8 cellular contexts compared by ENCODE assay signal in genomic region chr9:5510991-5511390, GRCh38. TPM values are rescaled to one million over a fixed set of nuclear protein-coding genes. Genes with fewer than 3 reads are reported as not detected.
DNase-seq lines count a peak whose midpoint lies in the region; ATAC-seq and TF ChIP-seq lines count a peak whose summit lies in the region.

No MANE protein-coding gene starts in this region.

- peak overlapping the region; percentile 24 for H3K4me3 ChIP-seq in CD8-positive, alpha-beta memory T cell (ENCODE audit: low read length)
- peak overlapping the region; percentile 35 for H3K4me3 ChIP-seq in MG63
- peak overlapping the region; percentile 28 to 61 (median 40) for H3K4me3 ChIP-seq in breast epithelium
- no peak overlapping the region for H3K4me3 ChIP-seq in trophoblast cell (ENCODE audit: low read depth, low read length)
- H3K4me3 ChIP-seq in GM23338: no peak overlapping the region

- H4K20me1 ChIP-seq in GM23338 (replicated peaks; ENCODE audit: insufficient read depth): no peaks in the 10 kb centered on the region

- intact Hi-C loops in breast epithelium (cut with DNase I; ENCODE audit: low total_unique reads): no loop called here

- H2AFZ ChIP-seq in trophoblast cell (ENCODE audit: insufficient read depth, low read length, poor library complexity): no peak overlapping the region
- H2AFZ ChIP-seq in GM23338: no peak overlapping the region

- DNase-seq in CD8-positive, alpha-beta memory T cell: no peak
- DNase-seq in MG63: no peak
- no peak for DNase-seq in breast epithelium (ENCODE audit: low spot score in 2 of 2)
- no peak for DNase-seq in trophoblast cell
- no peak for DNase-seq in glomerular visceral epithelial cell (ENCODE audit: extremely low spot score)
- DNase-seq in GM23338 (ENCODE audit: low spot score): no peak
- DNase-seq in mesenteric fat pad (ENCODE audit: low spot score): no peak
- no peak for DNase-seq in stimulated activated CD4-positive, alpha-beta T cell treated with anti-CD3 and anti-CD28 coated beads, Interleukin-2, amount 100 ng/mL, for 24 hours

- peaks cover 15% of the 10 kb centered on the region for H3K79me1 ChIP-seq in trophoblast cell (ENCODE audit: low read length)

- POLR2A ChIA-PET in CD8-positive, alpha-beta memory T cell (lab: Charles Lee): interaction anchor here (1.2 kb wide), 1 partner anchor 118 kb away, joined by 3 read pairs; the partner anchor contains the start of gene RIC1

- no peaks in the 10 kb centered on the region for H3K9me3 ChIP-seq in CD8-positive, alpha-beta memory T cell (ENCODE audit: low read length)
- H3K9me3 ChIP-seq in MG63 (no peaks in the 10 kb centered on the region), breast epithelium (no peaks in the 10 kb centered on the region), trophoblast cell (ENCODE audit: insufficient read depth, low read depth, low read length) (no peaks in the 10 kb centered on the region)

- H3K4me2 ChIP-seq in trophoblast cell (ENCODE audit: low read length): no peak overlapping the region
- H3K4me2 ChIP-seq in GM23338: no peak overlapping the region

- no peaks in the 10 kb centered on the region for H3K36me3 Mint-ChIP-seq in CD8-positive, alpha-beta memory T cell
- no peaks in the 10 kb centered on the region for H3K36me3 Mint-ChIP-seq in GM23338 (ENCODE audit: low read depth)

- H3K27ac ChIP-seq in CD8-positive, alpha-beta memory T cell (ENCODE audit: low read depth, low read length): peak overlapping the region; percentile 7
- H3K27ac ChIP-seq in breast epithelium (peak overlapping the region; percentile 33 to 85), trophoblast cell (ENCODE audit: low read depth, low read length) (peak overlapping the region; percentile 79), GM23338 (ENCODE audit: low read depth) (no peak overlapping the region)

- H4K91ac ChIP-seq in trophoblast cell (ENCODE audit: low read depth, low read length): no peak overlapping the region

- no peaks in the 10 kb centered on the region for H3K79me2 ChIP-seq in trophoblast cell (ENCODE audit: control insufficient read depth, insufficient read depth, low read length, poor library complexity)
- H3K79me2 ChIP-seq in GM23338 (replicated peaks; ENCODE audit: insufficient read depth): no peaks in the 10 kb centered on the region

- no peaks in the 10 kb centered on the region for H3K27me3 ChIP-seq in CD8-positive, alpha-beta memory T cell (ENCODE audit: insufficient read depth, low read length, poor library complexity, severe bottlenecking)
- H3K27me3 ChIP-seq in MG63 (no peaks in the 10 kb centered on the region), breast epithelium (no peaks in the 10 kb centered on the region), trophoblast cell (ENCODE audit: insufficient read depth, low read length) (no peaks in the 10 kb centered on the region), GM23338 (ENCODE audit: insufficient read depth) (no peaks in the 10 kb centered on the region)

- no peak overlapping the region for H2AK5ac ChIP-seq in trophoblast cell (ENCODE audit: low read length)

- WGBS in trophoblast cell (ENCODE audit: extremely low coverage, insufficient coverage, insufficient read length): no CpG with 5 or more reads among the region's 3 CpGs

- peak overlapping the region; percentile 29 for H2BK5ac ChIP-seq in trophoblast cell (ENCODE audit: low read depth, low read length, poor library complexity)

- peak overlapping the region; percentile 41 for H2BK12ac ChIP-seq in trophoblast cell (ENCODE audit: low read length)

- no peak overlapping the region for H3K14ac ChIP-seq in trophoblast cell (ENCODE audit: low read length)

- H3K4me1 Mint-ChIP-seq in CD8-positive, alpha-beta memory T cell: peaks cover 27 to 47% (median 43%) of the 10 kb centered on the region in 3 donors
- H3K4me1 Mint-ChIP-seq in GM23338: peaks cover 3% of the 10 kb centered on the region; the same call in 1 of the 3 replicates

- H3K9me2 ChIP-seq in GM23338 (ENCODE audit: insufficient read depth): 0 out of 2 replicates have a peak, but pooled peaks cover 6% of the 10 kb centered on the region

- peaks cover 3% of the 10 kb centered on the region for H3K4me1 ChIP-seq in CD8-positive, alpha-beta memory T cell (ENCODE audit: insufficient read depth, low read length)
- H3K4me1 ChIP-seq in breast epithelium (no peaks in the 10 kb centered on the region), trophoblast cell (ENCODE audit: control insufficient read depth in 1 of 2, insufficient read depth in 2 of 2, low read length in 2 of 2) (peaks cover 15 to 20% of the 10 kb centered on the region in 2 experiments), GM23338 (ENCODE audit: insufficient read depth) (no peaks in the 10 kb centered on the region)

- H4K8ac ChIP-seq in trophoblast cell (ENCODE audit: low read depth, low read length): no peak overlapping the region

- CTCF ChIA-PET in CD8-positive, alpha-beta memory T cell (lab: Charles Lee): interaction anchor here (0.8 to 0.9 kb wide), 2 partner anchors 11 to 61 kb away, joined by 3 read pairs; partner anchors contain the start of gene CD274

- H3K4ac ChIP-seq in trophoblast cell (ENCODE audit: low read depth, low read length): no peak overlapping the region

- H3K23ac ChIP-seq in trophoblast cell (ENCODE audit: low read length): no peak overlapping the region

- no peaks in the 10 kb centered on the region for H3K9me3 Mint-ChIP-seq in CD8-positive, alpha-beta memory T cell
- H3K9me3 Mint-ChIP-seq in GM23338: no peaks in the 10 kb centered on the region; the same call in 2 of the 3 replicates

- no peaks in the 10 kb centered on the region for H3K36me3 ChIP-seq in CD8-positive, alpha-beta memory T cell (ENCODE audit: insufficient read depth, low read length)
- H3K36me3 ChIP-seq in MG63 (no peaks in the 10 kb centered on the region), breast epithelium (no peaks in the 10 kb centered on the region), trophoblast cell (ENCODE audit: control insufficient read depth in 1 of 2, insufficient read depth in 2 of 2, low read length in 2 of 2) (no peaks in the 10 kb centered on the region), GM23338 (ENCODE audit: insufficient read depth) (0 out of 2 replicates have a peak, but pooled peaks cover 3% of the 10 kb centered on the region)

- peak overlapping the region in 7 of 8 donors; percentile 58 to 94 (median 91) for H3K27ac Mint-ChIP-seq in CD8-positive, alpha-beta memory T cell
- no peak overlapping the region for H3K27ac Mint-ChIP-seq in GM23338

- TF ChIP-seq CTCF in breast epithelium (IDR thresholded peaks at IDR 0.05) (no peak), GM23338 (conservative IDR thresholded peaks at IDR 0.05; ENCODE audit: low read depth in 2 of 2) (no peak)

- peak overlapping the region; percentile 35 for H2BK120ac ChIP-seq in trophoblast cell (ENCODE audit: insufficient read depth, low read length, poor library complexity)

- H3F3A ChIP-seq in GM23338 (replicated peaks; ENCODE audit: low read depth): no peaks in the 10 kb centered on the region

- H3K4me3 Mint-ChIP-seq in CD8-positive, alpha-beta memory T cell: peak overlapping the region; percentile 35 to 90 (median 79)
- H3K4me3 Mint-ChIP-seq in GM23338: no peak overlapping the region

- no peak overlapping the region for H4K12ac ChIP-seq in trophoblast cell (ENCODE audit: low read depth, low read length)

- no peak overlapping the region for H3K18ac ChIP-seq in trophoblast cell (ENCODE audit: low read length)

- no peak for ATAC-seq in GM23338

- no peak for TF ChIP-seq POLR2A in breast epithelium (IDR thresholded peaks at IDR 0.05)

- H3K9ac ChIP-seq in trophoblast cell (ENCODE audit: low read length): no peak overlapping the region

- peaks cover 0 to 6% of the 10 kb centered on the region in 2 donors for H3K27me3 Mint-ChIP-seq in CD8-positive, alpha-beta memory T cell
- H3K27me3 Mint-ChIP-seq in GM23338 (ENCODE audit: insufficient read depth, low read depth, poor library complexity): peaks cover 4% of the 10 kb centered on the region

TF ChIP-seq in GM23338, 12 proteins besides CTCF, POLR2A, EP300 and RAD21 (continues in another document):
- no peak for TF ChIP-seq ZNF331 (CRISPR knock-in tag; IDR thresholded peaks at IDR 0.05; ENCODE audit: low read depth)

RNA-seq across cellular contexts. Expression of gene PDCD1LG2, which starts 0.7 kb away (rescaled TPM):
- under 1 TPM; 0.33 to 0.37 TPM for total RNA-seq in CD8-positive, alpha-beta memory T cell
- not detected for polyA plus RNA-seq in CD8-positive, alpha-beta memory T cell
- 0.82 and 1.1 TPM in 2 replicates for total RNA-seq in MG63 (2014; rRNA removed; shearing (Covaris generic); ENCODE audit: low replicate concordance)
- total RNA-seq in breast epithelium: 1 to 10 TPM; 1.6 to 8.0 (median 3.3) TPM
- polyA plus RNA-seq in trophoblast cell (2013): 1.1 and 1.2 TPM in 2 replicates
- total RNA-seq in GM23338 (2014; rRNA removed; shearing (Covaris generic)): not detected in 2 replicates
- not detected in 2 replicates for polyA plus RNA-seq in GM23338 (2016; fragmentation: Nextera tagmentation; extraction: Ambion mirVana)
- total RNA-seq in mesenteric fat pad: 3.6 TPM

Comparison
In these comparisons a context has a peak if more than half of its experiments do, and no peak if none do; other contexts are left out.
1. H3K4me3 ChIP-seq: peak in CD8-positive, alpha-beta memory T cell (single experiment), MG63 (single experiment) and breast epithelium (3 of 3); none in trophoblast cell (single experiment) and GM23338 (single experiment).